Comparison of ENCODE assay signal across 6 cellular contexts in genomic region chr22:39040155-39040537, GRCh38. TPM values are rescaled to one million over a fixed set of nuclear protein-coding genes. Genes with fewer than 3 reads are reported as not detected.
A peak's percentile ranks its signal among the peaks of the same experiment; 100 is the strongest.
DNase-seq lines count a peak whose midpoint lies in the region; ATAC-seq and TF ChIP-seq lines count a peak whose summit lies in the region.
"Not testable (repeated sequence)": the region's sequence is repeated elsewhere in the genome, so short reads cannot be mapped to it uniquely, and the experiment has no call there.

No MANE protein-coding gene starts in this region.

- H2AK9ac ChIP-seq in IMR-90 (replicated peaks; ENCODE audit: low read depth, low read length, poor library complexity): not testable (repeated sequence)

- not testable (repeated sequence) for DNase-seq in CD4-positive, CD25-positive, alpha-beta regulatory T cell; IMR-90; effector memory CD8-positive, alpha-beta T cell; smooth muscle cell (lab: John Stamatoyannopoulos, UW; ENCODE audit: unreplicated experiment)
- DNase-seq in activated T-cell treated with anti-CD3 and anti-CD28 coated beads, Interleukin-2, amount 50 U/mL, for 1 hour: peak; percentile 29

- H3K36me3 ChIP-seq in CD4-positive, CD25-positive, alpha-beta regulatory T cell (ENCODE audit: control insufficient read depth, insufficient read depth, low read length); IMR-90 (ENCODE audit: control insufficient read depth, insufficient read depth, low read length); mesodermal cell (ENCODE audit: control insufficient read depth, insufficient read depth, low read length); smooth muscle cell (ENCODE audit: low read depth): not testable (repeated sequence)

- not testable (repeated sequence) for H3K9me3 Mint-ChIP-seq in CD4-positive, CD25-positive, alpha-beta regulatory T cell; effector memory CD8-positive, alpha-beta T cell

- H3K9me1 ChIP-seq in IMR-90 (ENCODE audit: insufficient read depth, low read length): not testable (repeated sequence)

- H3F3A ChIP-seq in smooth muscle cell (ENCODE audit: low read depth): not testable (repeated sequence)

- not testable (repeated sequence) for H4K20me1 ChIP-seq in IMR-90 (ENCODE audit: insufficient read depth, low read length); smooth muscle cell (ENCODE audit: low read depth)

- peak overlapping the region; percentile 61 for H2AFZ ChIP-seq in IMR-90 (replicated peaks; ENCODE audit: low read length, poor library complexity)
- not testable (repeated sequence) for H2AFZ ChIP-seq in smooth muscle cell (ENCODE audit: low read depth)

- peak overlapping the region; percentile 72 for H3K4me2 ChIP-seq in IMR-90 (ENCODE audit: low read depth, low read length)
- peak overlapping the region; percentile 91 for H3K4me2 ChIP-seq in smooth muscle cell

- not testable (repeated sequence) for H2BK120ac ChIP-seq in IMR-90 (ENCODE audit: low read depth, low read length)

- not testable (repeated sequence) for BruUV-seq in IMR-90 (replicated peaks; lab: Mats Ljungman, UMichigan)

- H2BK20ac ChIP-seq in IMR-90 (ENCODE audit: low read depth, low read length): not testable (repeated sequence)

- peak overlapping the region; percentile 73 to 93 (median 92) for H3K27ac Mint-ChIP-seq in CD4-positive, CD25-positive, alpha-beta regulatory T cell
- H3K27ac Mint-ChIP-seq in effector memory CD8-positive, alpha-beta T cell: peak overlapping the region; percentile 92 to 94

- H4K8ac ChIP-seq in IMR-90 (ENCODE audit: low read depth in 2 of 2, low read length in 2 of 2): peak overlapping the region; percentile 54 to 92; a peak in 3 of 4 replicates

- not testable (repeated sequence) for H3K27me3 Mint-ChIP-seq in CD4-positive, CD25-positive, alpha-beta regulatory T cell; effector memory CD8-positive, alpha-beta T cell

- POLR2A ChIA-PET in IMR-90 (lab: Charles Lee; ENCODE audit: unreplicated experiment): not testable (repeated sequence)

- not testable (repeated sequence) for TF ChIP-seq CTCF in IMR-90 (conservative IDR thresholded peaks at IDR 0.05; ENCODE audit: low read depth, low read length); smooth muscle cell (IDR thresholded peaks at IDR 0.05; ENCODE audit: borderline replicate concordance, insufficient read depth, poor library complexity, severe bottlenecking)

- in situ Hi-C loops in IMR-90 (cut with MboI; ENCODE audit: low sequenced_read_pairs): not testable (repeated sequence)

- not testable (repeated sequence) for H3K9ac ChIP-seq in IMR-90 (ENCODE audit: low read depth, low read length); smooth muscle cell (ENCODE audit: low read depth)

- H2BK5ac ChIP-seq in IMR-90 (ENCODE audit: low read depth, low read length, poor library complexity, severe bottlenecking): not testable (repeated sequence)

- not testable (repeated sequence) for H3K23ac ChIP-seq in IMR-90 (ENCODE audit: low read depth, low read length)

- intact Hi-C loops in IMR-90 (cut with micrococcal nuclease): not testable (repeated sequence)

- not testable (repeated sequence) for H4K91ac ChIP-seq in IMR-90 (ENCODE audit: insufficient read depth, low read depth, low read length)

- H3K27me3 ChIP-seq in CD4-positive, CD25-positive, alpha-beta regulatory T cell (ENCODE audit: control insufficient read depth, insufficient read depth, low read length); IMR-90 (ENCODE audit: control insufficient read depth, insufficient read depth, low read length); smooth muscle cell (ENCODE audit: low read depth): not testable (repeated sequence)

- dilution Hi-C loops in IMR-90 (cut with HindIII; ENCODE audit: low sequenced_read_pairs, unreplicated experiment): not testable (repeated sequence)

- peaks cover 6 to 54% (median 19%) of the 10 kb centered on the region in 4 donors for H3K4me1 Mint-ChIP-seq in CD4-positive, CD25-positive, alpha-beta regulatory T cell
- peaks cover 31 to 32% of the 10 kb centered on the region in 2 donors for H3K4me1 Mint-ChIP-seq in effector memory CD8-positive, alpha-beta T cell (ENCODE audit: low read depth in 2 of 2)

- 100% methylated on average over 2 of the region's 14 CpGs; no CpG with 5 or more reads in 1 of the 2 experiments for WGBS in IMR-90 (ENCODE audit: extremely low coverage in 2 of 2, insufficient read length in 1 of 2), 2 experiments
- 27 to 76% methylated on average over 2 to 3 of the region's 14 CpGs for WGBS in mesodermal cell (ENCODE audit: insufficient coverage in 2 of 2), 2 experiments
- 38% methylated on average over 5 of the region's 14 CpGs for WGBS in smooth muscle cell (ENCODE audit: low lambda C conversion rate)

- H2AK5ac ChIP-seq in IMR-90 (ENCODE audit: low read depth, low read length): not testable (repeated sequence)

- peak overlapping the region; percentile 67 for H4K5ac ChIP-seq in IMR-90 (ENCODE audit: low read depth, low read length)

- not testable (repeated sequence) for H3K56ac ChIP-seq in IMR-90 (ENCODE audit: extremely low read depth, insufficient read depth, low read length)

- not testable (repeated sequence) for H3K79me2 ChIP-seq in smooth muscle cell (ENCODE audit: low read depth)

- H3K14ac ChIP-seq in IMR-90 (replicated peaks; ENCODE audit: low read depth, low read length): not testable (repeated sequence)

- peaks cover 13% of the 10 kb centered on the region for H3K4me1 ChIP-seq in CD4-positive, CD25-positive, alpha-beta regulatory T cell (ENCODE audit: control insufficient read depth, insufficient read depth, low read length, poor library complexity, severe bottlenecking)
- not testable (repeated sequence) for H3K4me1 ChIP-seq in IMR-90 (ENCODE audit: control insufficient read depth, insufficient read depth, low read length); mesodermal cell (ENCODE audit: control insufficient read depth, insufficient read depth, low read length, poor library complexity, severe bottlenecking); smooth muscle cell (ENCODE audit: low read depth)

- H3K27ac ChIP-seq in CD4-positive, CD25-positive, alpha-beta regulatory T cell (ENCODE audit: insufficient read depth, low read length, poor library complexity, severe bottlenecking): peak overlapping the region; percentile 78
- H3K27ac ChIP-seq in IMR-90 (ENCODE audit: insufficient read depth, low read length): peak overlapping the region; percentile 30; the same call in 1 of the 2 replicates
- peak overlapping the region; percentile 10 for H3K27ac ChIP-seq in mesodermal cell (ENCODE audit: low read depth, low read length, severe bottlenecking)
- H3K27ac ChIP-seq in smooth muscle cell (ENCODE audit: low read depth): not testable (repeated sequence)

- H3K4me3 Mint-ChIP-seq in CD4-positive, CD25-positive, alpha-beta regulatory T cell: peak overlapping the region; percentile 66 to 88 (median 82)
- peak overlapping the region; percentile 87 to 90 for H3K4me3 Mint-ChIP-seq in effector memory CD8-positive, alpha-beta T cell

- not testable (repeated sequence) for H3K4me3 ChIP-seq in CD4-positive, CD25-positive, alpha-beta regulatory T cell (ENCODE audit: low read depth, low read length)
- H3K4me3 ChIP-seq in IMR-90 (ENCODE audit: insufficient read depth, low read depth, low read length) (peak overlapping the region; percentile 78), mesodermal cell (ENCODE audit: extremely low read depth, insufficient read depth, low read length, poor library complexity, severe bottlenecking) (peak overlapping the region; percentile 16), smooth muscle cell (peak overlapping the region; percentile 60)

- TF ChIP-seq POLR2A in IMR-90 (IDR thresholded peaks at IDR 0.05; ENCODE audit: low read depth, low read length): not testable (repeated sequence)

- not testable (repeated sequence) for H3K36me3 Mint-ChIP-seq in CD4-positive, CD25-positive, alpha-beta regulatory T cell
- H3K36me3 Mint-ChIP-seq in effector memory CD8-positive, alpha-beta T cell (ENCODE audit: insufficient read depth): peaks cover 29% of the 10 kb centered on the region

- peak overlapping the region; percentile 42; the same call in 1 of the 2 replicates for H3K4ac ChIP-seq in IMR-90 (ENCODE audit: low read depth, low read length)

- CTCF ChIA-PET in IMR-90 (lab: Yijun Ruan, JAX): not testable (repeated sequence)

- TF ChIP-seq RAD21 in IMR-90 (IDR thresholded peaks at IDR 0.05; ENCODE audit: low read length): not testable (repeated sequence)

- not testable (repeated sequence) for H3K18ac ChIP-seq in IMR-90 (ENCODE audit: low read depth, low read length)

- not testable (repeated sequence) for H3K9me3 ChIP-seq in CD4-positive, CD25-positive, alpha-beta regulatory T cell (ENCODE audit: control insufficient read depth in 2 of 2, low read length in 2 of 2); IMR-90 (ENCODE audit: control insufficient read depth, insufficient read depth, low read length); mesodermal cell (ENCODE audit: control insufficient read depth, low read length); smooth muscle cell (replicated peaks; ENCODE audit: low read depth)

- ATAC-seq in CD4-positive, CD25-positive, alpha-beta regulatory T cell (ENCODE audit: low read depth in 2 of 2); IMR-90 (ENCODE audit: low read depth); effector memory CD8-positive, alpha-beta T cell (replicated peaks): not testable (repeated sequence)

- peaks cover 15 to 16% of the 10 kb centered on the region in 2 experiments for H3K79me1 ChIP-seq in IMR-90 (ENCODE audit: low read depth in 1 of 2, low read length in 2 of 2)

- H2BK15ac ChIP-seq in IMR-90 (ENCODE audit: low read depth, low read length): not testable (repeated sequence)

RNA-seq across cellular contexts. Expression of gene APOBEC3F, which starts 0.5 kb away (rescaled TPM):
- 17.6 TPM for total RNA-seq in CD4-positive, CD25-positive, alpha-beta regulatory T cell
- 10 to 100 TPM in 2 of 4 donors, 1 to 10 TPM in 2; 7.8 to 18.4 (median 10.4) TPM for polyA plus RNA-seq in CD4-positive, CD25-positive, alpha-beta regulatory T cell
- total RNA-seq in IMR-90 (2012; rRNA removed) (3.4 and 4.2 TPM in 2 replicates), smooth muscle cell (0.04 and 1.3 TPM in 2 replicates)
- polyA plus RNA-seq in IMR-90 (2012; rRNA removed) (8.3 and 9.1 TPM in 2 replicates), smooth muscle cell (7.7 and 8.2 TPM in 2 replicates)
- 9.6 and 12.9 TPM in 2 replicates for polyA plus RNA-seq in IMR-90 (2012; cell fraction: cytosol; rRNA removed)
- polyA plus RNA-seq in IMR-90 (2012; cell fraction: nucleus; rRNA removed; ENCODE audit: low replicate concordance): 4.2 and 4.6 TPM in 2 replicates
- 5.9 TPM for polyA plus RNA-seq in mesodermal cell (2013, experiment 1 of 2)
- polyA plus RNA-seq in mesodermal cell (2013, experiment 2 of 2): 5.2 TPM

RNA-seq across cellular contexts. Expression of gene APOBEC3D, which starts 19.2 kb away (rescaled TPM):
- 24.4 TPM for total RNA-seq in CD4-positive, CD25-positive, alpha-beta regulatory T cell
- polyA plus RNA-seq in CD4-positive, CD25-positive, alpha-beta regulatory T cell: 10 to 100 TPM; 14.4 to 24.7 (median 16.1) TPM
- total RNA-seq in IMR-90 (2012; rRNA removed) (0.54 and 0.56 TPM in 2 replicates), smooth muscle cell (0.18 and 2.3 TPM in 2 replicates)
- polyA plus RNA-seq in IMR-90 (2012; rRNA removed) (0.44 and 0.51 TPM in 2 replicates), smooth muscle cell (0.51 and 1.9 TPM in 2 replicates)
- polyA plus RNA-seq in IMR-90 (2012; cell fraction: cytosol; rRNA removed): 0.11 and 0.20 TPM in 2 replicates
- 2.5 and 3.7 TPM in 2 replicates for polyA plus RNA-seq in IMR-90 (2012; cell fraction: nucleus; rRNA removed; ENCODE audit: low replicate concordance)
- 4.1 TPM for polyA plus RNA-seq in mesodermal cell (2013, experiment 1 of 2)
- polyA plus RNA-seq in mesodermal cell (2013, experiment 2 of 2): 6.3 TPM

RNA-seq across cellular contexts. Expression of gene APOBEC3C, which starts 26.1 kb away (rescaled TPM):
- total RNA-seq in CD4-positive, CD25-positive, alpha-beta regulatory T cell: 59.0 TPM
- 100 to 1,000 TPM in 2 of 4 donors, 10 to 100 TPM in 2; 87.5 to 146 (median 110) TPM for polyA plus RNA-seq in CD4-positive, CD25-positive, alpha-beta regulatory T cell
- total RNA-seq in IMR-90 (2012; rRNA removed) (5.6 and 6.6 TPM in 2 replicates), smooth muscle cell (3.9 and 5.3 TPM in 2 replicates)
- polyA plus RNA-seq in IMR-90 (2012; rRNA removed) (26.7 and 32.0 TPM in 2 replicates), smooth muscle cell (38.0 and 62.7 TPM in 2 replicates)
- polyA plus RNA-seq in IMR-90 (2012; cell fraction: cytosol; rRNA removed): 21.9 and 31.4 TPM in 2 replicates
- polyA plus RNA-seq in IMR-90 (2012; cell fraction: nucleus; rRNA removed; ENCODE audit: low replicate concordance): 17.7 and 30.2 TPM in 2 replicates
- polyA plus RNA-seq in mesodermal cell (2013, experiment 1 of 2): 38.1 TPM
- 41.5 TPM for polyA plus RNA-seq in mesodermal cell (2013, experiment 2 of 2)

RNA-seq across cellular contexts. Expression of gene APOBEC3G, which starts 36.9 kb away (rescaled TPM):
- 49.0 TPM for total RNA-seq in CD4-positive, CD25-positive, alpha-beta regulatory T cell
- 100 to 1,000 TPM in 1 of 4 donors, 10 to 100 TPM in 3; 51.0 to 105 (median 75.6) TPM for polyA plus RNA-seq in CD4-positive, CD25-positive, alpha-beta regulatory T cell
- total RNA-seq in IMR-90 (2012; rRNA removed): 6.7 and 7.0 TPM in 2 replicates
- polyA plus RNA-seq in IMR-90 (2012; rRNA removed): 4.7 and 5.3 TPM in 2 replicates
- 3.1 and 4.4 TPM in 2 replicates for polyA plus RNA-seq in IMR-90 (2012; cell fraction: cytosol; rRNA removed)
- polyA plus RNA-seq in IMR-90 (2012; cell fraction: nucleus; rRNA removed; ENCODE audit: low replicate concordance): 4.7 and 8.9 TPM in 2 replicates
- 5.5 TPM for polyA plus RNA-seq in mesodermal cell (2013, experiment 1 of 2)
- 6.3 TPM for polyA plus RNA-seq in mesodermal cell (2013, experiment 2 of 2)
- total RNA-seq in smooth muscle cell: 1.9 and 10.3 TPM in 2 replicates
- 2.9 and 3.2 TPM in 2 replicates for polyA plus RNA-seq in smooth muscle cell

RNA-seq across cellular contexts. Expression of gene APOBEC3H, which starts 56.9 kb away (rescaled TPM):
- total RNA-seq in CD4-positive, CD25-positive, alpha-beta regulatory T cell: 4.9 TPM
- 1 to 10 TPM; 1.7 to 7.8 (median 2.2) TPM for polyA plus RNA-seq in CD4-positive, CD25-positive, alpha-beta regulatory T cell
- 0.18 TPM in 1 of 2 replicates, not detected in the other for total RNA-seq in IMR-90 (2012; rRNA removed)
- polyA plus RNA-seq in IMR-90 (2012; rRNA removed): not detected in 2 replicates
- 0.09 TPM in 1 of 2 replicates, not detected in the other for polyA plus RNA-seq in IMR-90 (2012; cell fraction: cytosol; rRNA removed)
- polyA plus RNA-seq in IMR-90 (2012; cell fraction: nucleus; rRNA removed; ENCODE audit: low replicate concordance): 0.60 TPM in 1 of 2 replicates, not detected in the other
- polyA plus RNA-seq in mesodermal cell (2013, experiment 1 of 2): 0.81 TPM
- 0.81 TPM for polyA plus RNA-seq in mesodermal cell (2013, experiment 2 of 2)
- 0.31 TPM in 1 of 2 replicates, not detected in the other for total RNA-seq in smooth muscle cell
- 0.57 and 1.5 TPM in 2 replicates for polyA plus RNA-seq in smooth muscle cell
